ENCODE assay signal across 29 cellular contexts in the genomic region with DNA sequence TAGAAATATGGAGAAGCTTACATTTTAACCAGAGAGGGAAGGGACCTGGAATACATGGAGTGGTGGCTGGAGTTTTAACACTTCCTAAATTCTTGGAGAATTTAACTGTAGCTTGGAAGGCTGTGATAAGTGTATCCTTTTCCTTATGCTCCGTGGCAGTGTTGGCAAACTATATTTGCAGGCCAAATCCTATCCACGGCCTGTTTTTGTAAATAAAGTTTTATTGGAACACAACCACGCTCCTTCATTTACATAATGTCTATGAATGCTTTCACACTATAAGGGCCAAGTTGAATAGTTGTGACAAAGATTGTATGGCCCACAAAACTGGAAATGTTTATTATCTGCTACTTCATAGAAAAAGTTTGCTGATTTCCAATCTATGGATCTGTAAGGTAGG.
"Had no signal": no experiment of that assay in that cellular context is flagged by ENCODE, and none has a peak within 500 bp of the region (broad histone marks: within the 10 kb centered on the region; RNA-seq: fewer than 3 reads in every experiment).

No MANE protein-coding gene starts in this region.

- ATAC-seq: effector memory CD8-positive, alpha-beta T cell; esophagus mucosa; foreskin keratinocyte; gastrocnemius medialis; gastroesophageal sphincter; heart left ventricle; heart right ventricle had no signal

- H3K9me3 ChIP-seq: colonic mucosa, esophagus muscularis mucosa, esophagus squamous epithelium, gastrocnemius medialis, gastroesophageal sphincter, heart left ventricle had no signal

- H3K27ac ChIP-seq: colonic mucosa, coronary artery, dorsolateral prefrontal cortex, epithelial cell of prostate, esophagus muscularis mucosa, esophagus squamous epithelium, foreskin keratinocyte, gastrocnemius medialis, gastroesophageal sphincter, heart left ventricle, heart right ventricle, hepatocyte had no signal

- H2AFZ ChIP-seq: hepatocyte had no signal

- H3K4me1 ChIP-seq: colonic mucosa, esophagus muscularis mucosa, esophagus squamous epithelium, foreskin keratinocyte, gastrocnemius medialis, gastroesophageal sphincter, heart left ventricle, heart right ventricle had no signal

- H3K27me3 ChIP-seq: colonic mucosa, esophagus muscularis mucosa, esophagus squamous epithelium, foreskin keratinocyte, gastrocnemius medialis, gastroesophageal sphincter, heart left ventricle, heart right ventricle, hepatocyte had no signal

- FAIRE-seq: colon, endometrium, endothelial cell of umbilical vein, frontal cortex had no signal

- DNase-seq: colonic mucosa; cortex of kidney; dermis blood vessel endothelial cell; dorsolateral prefrontal cortex; effector CD4-positive, alpha-beta T cell; effector CD8-positive, alpha-beta T cell; effector memory CD4-positive, alpha-beta T cell; effector memory CD8-positive, alpha-beta T cell; endodermal cell; erythroblast; esophagus squamous epithelium; foreskin fibroblast; foreskin keratinocyte; foreskin melanocyte; gastrocnemius medialis; glutamatergic neuron; head of caudate nucleus; heart left ventricle; heart right ventricle had no signal

- H3K4me3 ChIP-seq: colonic mucosa, coronary artery, dorsolateral prefrontal cortex, esophagus muscularis mucosa, esophagus squamous epithelium, gastrocnemius medialis, gastroesophageal sphincter, heart left ventricle, heart right ventricle, hepatocyte had no signal

- H3K36me3 ChIP-seq: colonic mucosa, esophagus muscularis mucosa, esophagus squamous epithelium, gastrocnemius medialis, gastroesophageal sphincter, heart left ventricle, heart right ventricle had no signal

- H3K4me2 ChIP-seq: hepatocyte had no signal

- H3K79me2 ChIP-seq: hepatocyte had no signal
